Comparison of ENCODE assay signal across 23 cellular contexts in the genomic region with DNA sequence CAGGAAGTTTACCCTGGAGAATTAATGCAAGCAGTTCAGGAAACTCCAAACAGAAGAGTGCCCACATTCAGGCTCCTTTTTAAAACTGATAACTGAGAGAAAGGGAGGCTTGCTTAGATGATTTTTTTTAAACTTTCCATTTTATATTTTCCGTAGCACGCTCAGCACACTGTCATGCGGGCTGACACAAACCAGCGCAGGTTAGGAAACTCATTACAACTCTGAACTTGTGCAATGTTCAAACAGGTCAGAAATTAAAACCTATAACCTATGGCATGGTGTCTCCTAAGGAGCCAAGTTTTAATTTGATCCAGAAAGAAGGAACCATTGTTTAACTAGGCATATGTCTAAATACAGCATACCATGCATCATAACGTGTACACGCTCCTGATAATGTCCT.
"Had no signal": no experiment of that assay in that cellular context is flagged by ENCODE, and none has a peak within 500 bp of the region (broad histone marks: within the 10 kb centered on the region; RNA-seq: fewer than 3 reads in every experiment).

No MANE protein-coding gene starts in this region.

- H3K36me3 ChIP-seq: prostate gland, stomach, thoracic aorta, transverse colon had no signal

- H3K9me3 ChIP-seq: prostate gland, stomach, thoracic aorta, transverse colon had no signal

- H3K4me1 Mint-ChIP-seq: naive thymus-derived CD4-positive, alpha-beta T cell had no signal

- H3K27me3 ChIP-seq: transverse colon had no signal

- H3K79me2 ChIP-seq: parathyroid adenoma had no signal

- H3K27me3 Mint-ChIP-seq: dendritic cell treated with granulocyte-macrophage colony-stimulating factor and Interleukin-4, amounts not matched to agents 40 ng/mL and 50 ng/mL, for 4 days had no signal

- ATAC-seq: left colon; left ventricle myocardium superior; naive thymus-derived CD4-positive, alpha-beta T cell; sciatic nerve had no signal

- H3K4me1 ChIP-seq: parathyroid adenoma, prostate gland, stomach, transverse colon had no signal

- H3K27ac Mint-ChIP-seq: dendritic cell treated with granulocyte-macrophage colony-stimulating factor and Interleukin-4, amounts not matched to agents 40 ng/mL and 50 ng/mL, for 4 days; endodermal cell; naive thymus-derived CD4-positive, alpha-beta T cell; nephron progenitor cell had no signal

- DNase-seq: cerebellar nuclear complex; endodermal cell; erythroblast; head of caudate nucleus; hippocampal formation; left colon; left ventricle myocardium superior; naive thymus-derived CD4-positive, alpha-beta T cell; nephron progenitor cell; retina; stimulated activated CD4-positive, alpha-beta T cell treated with anti-CD3 and anti-CD28 coated beads, Interleukin-12 subunit alpha, Interleukin-12 subunit beta, amount 100 ng/mL, for 4 hours; stimulated activated naive CD4-positive, alpha-beta T cell; stomach; substantia nigra; transverse colon had no signal

- H3K9ac ChIP-seq: parathyroid adenoma had no signal

- H3K9me3 Mint-ChIP-seq: endodermal cell had no signal

- H3K27ac ChIP-seq: foreskin keratinocyte, parathyroid adenoma, prostate gland, stomach, thoracic aorta, transverse colon had no signal

- H3K4me3 Mint-ChIP-seq: dendritic cell treated with granulocyte-macrophage colony-stimulating factor and Interleukin-4, amounts not matched to agents 40 ng/mL and 50 ng/mL, for 4 days; endodermal cell; naive thymus-derived CD4-positive, alpha-beta T cell; nephron progenitor cell had no signal

- H3K4me3 ChIP-seq: lung, prostate gland, skin epidermis, stomach, thoracic aorta, transverse colon had no signal

- H3K36me3 Mint-ChIP-seq: naive thymus-derived CD4-positive, alpha-beta T cell had no signal

- H2AFZ ChIP-seq: parathyroid adenoma had no signal
